ENCODE assay signal across 8 cellular contexts in genomic region chr13:32031025-32031814, GRCh38. TPM values are rescaled to one million over a fixed set of nuclear protein-coding genes. Genes with fewer than 3 reads are reported as not detected.
DNase-seq lines count a peak whose midpoint lies in the region; ATAC-seq and TF ChIP-seq lines count a peak whose summit lies in the region.

Gene FRY, plus strand, starts transcription at chr13:32031774. Its CDS starts 22 bp downstream, at chr13:32031796.

- H3K27me3 Mint-ChIP-seq in CD4-positive, alpha-beta T cell: no peaks in the 10 kb centered on the region
- H3K27me3 Mint-ChIP-seq in activated T-helper 17 cell treated with anti-CD3 and anti-CD28 coated beads, Interleukin-2, amount 50 U/mL, for 72 hours: no peaks in the 10 kb centered on the region
- peaks cover 7 to 49% (median 13%) of the 10 kb centered on the region in 5 donors for H3K27me3 Mint-ChIP-seq in naive thymus-derived CD4-positive, alpha-beta T cell
- peaks cover 34% of the 10 kb centered on the region for H3K27me3 Mint-ChIP-seq in stimulated activated naive CD8-positive, alpha-beta T cell treated with anti-CD3 and anti-CD28 coated beads, Interleukin-15, Interleukin-2, amounts not matched to agents 100 ng/mL and 50 ng/mL, for 24 hours

- no peaks in the 10 kb centered on the region for H3K27me3 ChIP-seq in CD4-positive, alpha-beta T cell (ENCODE audit: control insufficient read depth, insufficient read depth, low read length)
- peaks cover 19% of the 10 kb centered on the region for H3K27me3 ChIP-seq in OCI-LY3 (ENCODE audit: low read depth, low read length)
- no peaks in the 10 kb centered on the region for H3K27me3 ChIP-seq in fibroblast of lung (ENCODE audit: control insufficient read depth, insufficient read depth, low read length)
- no peaks in the 10 kb centered on the region for H3K27me3 ChIP-seq in naive thymus-derived CD4-positive, alpha-beta T cell (ENCODE audit: control insufficient read depth in 2 of 2, insufficient read depth in 2 of 2, low read length in 2 of 2)

- intact Hi-C loops in CD4-positive, alpha-beta T cell (cut with DNase I, micrococcal nuclease): loop anchor here in 1 of 2 experiments (5.0 kb wide), 1 partner anchor 86 kb away; no protein-coding TSS in a partner anchor
- intact Hi-C loops in naive thymus-derived CD4-positive, alpha-beta T cell (cut with micrococcal nuclease): loop anchor here (1.0 to 5.0 kb wide), 12 partner anchors 8 to 1511 kb away; partner anchors contain the start of genes N4BP2L1 (in 2 of the 2), N4BP2L2 (in 1 of the 2) and PDS5B (in 1 of the 2)

- H3K4me2 ChIP-seq in OCI-LY3 (ENCODE audit: low read length): peak within 1 kb of the TSS; percentile 87
- peak within 1 kb of the TSS; percentile 82 for H3K4me2 ChIP-seq in fibroblast of lung (ENCODE audit: extremely low read depth, insufficient read depth, low read length)

- H3K27ac Mint-ChIP-seq in CD4-positive, alpha-beta T cell: peak within 1 kb of the TSS; percentile 75
- peak within 1 kb of the TSS; percentile 87 for H3K27ac Mint-ChIP-seq in activated T-helper 17 cell treated with anti-CD3 and anti-CD28 coated beads, Interleukin-2, amount 50 U/mL, for 72 hours
- peak within 1 kb of the TSS; percentile 77 to 97 (median 83) for H3K27ac Mint-ChIP-seq in naive thymus-derived CD4-positive, alpha-beta T cell
- peak within 1 kb of the TSS; percentile 8 for H3K27ac Mint-ChIP-seq in stimulated activated naive CD8-positive, alpha-beta T cell treated with anti-CD3 and anti-CD28 coated beads, Interleukin-15, Interleukin-2, amounts not matched to agents 100 ng/mL and 50 ng/mL, for 24 hours

- POLR2A ChIA-PET in CD4-positive, alpha-beta T cell (lab: Charles Lee): interaction anchor here (0.6 to 3.7 kb wide), 7 partner anchors 8 to 284 kb away, joined by 3 to 23 read pairs (median 3); partner anchors contain the start of genes BRCA2 and ZAR1L
- POLR2A ChIA-PET in naive thymus-derived CD4-positive, alpha-beta T cell (lab: Charles Lee): interaction anchor here (0.7 to 2.9 kb wide), 6 partner anchors 8 to 284 kb away, joined by 3 to 23 read pairs (median 4); partner anchors contain the start of genes BRCA2 and ZAR1L

- H3K36me3 Mint-ChIP-seq in CD4-positive, alpha-beta T cell (ENCODE audit: low read depth): peaks cover 6% of the 10 kb centered on the region
- no peaks in the 10 kb centered on the region for H3K36me3 Mint-ChIP-seq in activated T-helper 17 cell treated with anti-CD3 and anti-CD28 coated beads, Interleukin-2, amount 50 U/mL, for 72 hours (ENCODE audit: low read depth)
- H3K36me3 Mint-ChIP-seq in naive thymus-derived CD4-positive, alpha-beta T cell: peaks cover 0 to 11% (median 0%) of the 10 kb centered on the region in 5 donors
- H3K36me3 Mint-ChIP-seq in stimulated activated naive CD8-positive, alpha-beta T cell treated with anti-CD3 and anti-CD28 coated beads, Interleukin-15, Interleukin-2, amounts not matched to agents 100 ng/mL and 50 ng/mL, for 24 hours (ENCODE audit: low read depth): no peaks in the 10 kb centered on the region

- peak; percentile 8 for TF ChIP-seq CTCF in CD4-positive, alpha-beta T cell (IDR thresholded peaks at IDR 0.05)
- TF ChIP-seq CTCF in OCI-LY3 (IDR thresholded peaks at IDR 0.05; ENCODE audit: low read depth, low read length) (peak; percentile 19; the same call in 1 of the 2 replicates), fibroblast of lung (conservative IDR thresholded peaks at IDR 0.05 in 1 of 2, IDR thresholded peaks at IDR 0.05 in 1 of 2; ENCODE audit: low read depth in 1 of 2, low read length in 2 of 2) (peak in 1 of 2 donors; percentile 24)

- no peaks in the 10 kb centered on the region for H3K9me3 ChIP-seq in CD4-positive, alpha-beta T cell (ENCODE audit: control insufficient read depth, low read length)
- H3K9me3 ChIP-seq in OCI-LY3 (ENCODE audit: insufficient read depth, low read length) (no peaks in the 10 kb centered on the region), fibroblast of lung (ENCODE audit: control insufficient read depth, insufficient read depth, low read depth, low read length) (no peaks in the 10 kb centered on the region)
- H3K9me3 ChIP-seq in naive thymus-derived CD4-positive, alpha-beta T cell (ENCODE audit: control insufficient read depth in 2 of 3, low read length in 3 of 3): no peaks in the 10 kb centered on the region

- CTCF ChIA-PET in CD4-positive, alpha-beta T cell (lab: Charles Lee): interaction anchor here (0.5 to 2.8 kb wide), 4 partner anchors 10 to 224 kb away, joined by 3 to 9 read pairs (median 4); no protein-coding TSS in a partner anchor
- CTCF ChIA-PET in naive thymus-derived CD4-positive, alpha-beta T cell (lab: Charles Lee): no interaction called here

- H3K4me1 Mint-ChIP-seq in CD4-positive, alpha-beta T cell (ENCODE audit: low read depth): peaks cover 60% of the 10 kb centered on the region
- H3K4me1 Mint-ChIP-seq in activated T-helper 17 cell treated with anti-CD3 and anti-CD28 coated beads, Interleukin-2, amount 50 U/mL, for 72 hours: peaks cover 28% of the 10 kb centered on the region
- H3K4me1 Mint-ChIP-seq in naive thymus-derived CD4-positive, alpha-beta T cell: peaks cover 7 to 65% (median 49%) of the 10 kb centered on the region in 7 donors
- peaks cover 17% of the 10 kb centered on the region for H3K4me1 Mint-ChIP-seq in stimulated activated naive CD8-positive, alpha-beta T cell treated with anti-CD3 and anti-CD28 coated beads, Interleukin-15, Interleukin-2, amounts not matched to agents 100 ng/mL and 50 ng/mL, for 24 hours (ENCODE audit: low read depth)

- peak within 1 kb of the TSS; percentile 57 for H3K27ac ChIP-seq in CD4-positive, alpha-beta T cell (ENCODE audit: low read depth, low read length)
- H3K27ac ChIP-seq in OCI-LY3 (ENCODE audit: low read length) (no peak within 1 kb of the TSS), fibroblast of lung (ENCODE audit: insufficient read depth, low read length) (peak within 1 kb of the TSS; percentile 21)
- H3K27ac ChIP-seq in naive thymus-derived CD4-positive, alpha-beta T cell (ENCODE audit: low read depth, low read length): peak within 1 kb of the TSS; percentile 72

- peak within 1 kb of the TSS; percentile 91 for H3K4me3 Mint-ChIP-seq in CD4-positive, alpha-beta T cell
- peak within 1 kb of the TSS; percentile 87 for H3K4me3 Mint-ChIP-seq in activated T-helper 17 cell treated with anti-CD3 and anti-CD28 coated beads, Interleukin-2, amount 50 U/mL, for 72 hours
- H3K4me3 Mint-ChIP-seq in naive thymus-derived CD4-positive, alpha-beta T cell: peak within 1 kb of the TSS; percentile 82 to 99 (median 90)
- peak within 1 kb of the TSS; percentile 84 for H3K4me3 Mint-ChIP-seq in stimulated activated naive CD8-positive, alpha-beta T cell treated with anti-CD3 and anti-CD28 coated beads, Interleukin-15, Interleukin-2, amounts not matched to agents 100 ng/mL and 50 ng/mL, for 24 hours

- ATAC-seq in CD4-positive, alpha-beta T cell (ENCODE audit: poor library complexity): peak; percentile 80
- ATAC-seq in GM19395 (IDR thresholded peaks at IDR 0.05; ENCODE audit: unreplicated experiment): peak; percentile 79
- peak; percentile 74 for ATAC-seq in HG03520 (IDR thresholded peaks at IDR 0.05; ENCODE audit: unreplicated experiment)
- ATAC-seq in activated T-helper 17 cell treated with anti-CD3 and anti-CD28 coated beads, Interleukin-2, amount 50 U/mL, for 72 hours (replicated peaks): peak; percentile 95
- peak; percentile 86 for ATAC-seq in naive thymus-derived CD4-positive, alpha-beta T cell

- H3K9me3 Mint-ChIP-seq in CD4-positive, alpha-beta T cell: no peaks in the 10 kb centered on the region
- no peaks in the 10 kb centered on the region for H3K9me3 Mint-ChIP-seq in activated T-helper 17 cell treated with anti-CD3 and anti-CD28 coated beads, Interleukin-2, amount 50 U/mL, for 72 hours
- no peaks in the 10 kb centered on the region for H3K9me3 Mint-ChIP-seq in naive thymus-derived CD4-positive, alpha-beta T cell
- no peaks in the 10 kb centered on the region for H3K9me3 Mint-ChIP-seq in stimulated activated naive CD8-positive, alpha-beta T cell treated with anti-CD3 and anti-CD28 coated beads, Interleukin-15, Interleukin-2, amounts not matched to agents 100 ng/mL and 50 ng/mL, for 24 hours

- H2AFZ ChIP-seq in OCI-LY3 (ENCODE audit: low read depth, low read length) (peak within 1 kb of the TSS; percentile 92), fibroblast of lung (ENCODE audit: low read length) (peak within 1 kb of the TSS; percentile 73)

- no peaks in the 10 kb centered on the region for H4K20me1 ChIP-seq in OCI-LY3 (ENCODE audit: insufficient read depth, low read length)
- no peaks in the 10 kb centered on the region for H4K20me1 ChIP-seq in fibroblast of lung (ENCODE audit: control insufficient read depth, extremely low read depth, insufficient read depth, low read length)

- H3K36me3 ChIP-seq in OCI-LY3 (replicated peaks; ENCODE audit: low read depth, low read length): no peaks in the 10 kb centered on the region
- no peaks in the 10 kb centered on the region for H3K36me3 ChIP-seq in fibroblast of lung (ENCODE audit: control insufficient read depth, insufficient read depth, low read length)
- H3K36me3 ChIP-seq in naive thymus-derived CD4-positive, alpha-beta T cell (ENCODE audit: control insufficient read depth in 2 of 3, insufficient read depth in 3 of 3, low read length in 3 of 3): peaks cover 0 to 5% (median 0%) of the 10 kb centered on the region in 3 experiments

- H3K9ac ChIP-seq in OCI-LY3 (ENCODE audit: low read length) (peak within 1 kb of the TSS; percentile 52), fibroblast of lung (ENCODE audit: insufficient read depth, low read length) (peak within 1 kb of the TSS; percentile 66)

- H3K4me1 ChIP-seq in OCI-LY3 (ENCODE audit: low read length): peaks cover 6% of the 10 kb centered on the region; the same call in 1 of the 2 replicates
- H3K4me1 ChIP-seq in fibroblast of lung (ENCODE audit: control insufficient read depth, extremely low read depth, insufficient read depth, low read length): no peaks in the 10 kb centered on the region
- H3K4me1 ChIP-seq in naive thymus-derived CD4-positive, alpha-beta T cell (ENCODE audit: control insufficient read depth in 2 of 2, insufficient read depth in 2 of 2, low read length in 2 of 2): peaks cover 3 to 16% of the 10 kb centered on the region in 2 donors

- H3K79me2 ChIP-seq in OCI-LY3 (ENCODE audit: low read length) (no peaks in the 10 kb centered on the region), fibroblast of lung (ENCODE audit: control insufficient read depth, insufficient read depth, low read length) (no peaks in the 10 kb centered on the region)

- DNase-seq in CD4-positive, alpha-beta T cell: peak; percentile 12 to 49 (median 26)
- peak; percentile 56 to 65 for DNase-seq in fibroblast of lung (ENCODE audit: low read depth in 2 of 2)
- DNase-seq in naive thymus-derived CD4-positive, alpha-beta T cell: peak; percentile 34 to 67 (median 58)

- H3K4me3 ChIP-seq in OCI-LY3 (ENCODE audit: low read length) (peak within 1 kb of the TSS; percentile 86), fibroblast of lung (replicated peaks in 1 of 4; ENCODE audit: control extremely low read depth in 1 of 4, insufficient read depth in 1 of 4, low read depth in 3 of 4, low read length in 4 of 4) (peak within 1 kb of the TSS; percentile 60 to 76 (median 72))
- peak within 1 kb of the TSS; percentile 71 for H3K4me3 ChIP-seq in naive thymus-derived CD4-positive, alpha-beta T cell (ENCODE audit: low read length)

RNA-seq across cellular contexts. Expression of gene FRY, which starts in this region (rescaled TPM):
- total RNA-seq in CD4-positive, alpha-beta T cell: 10 to 100 TPM; 13.7 to 18.4 TPM
- 10 to 100 TPM in 1 of 2 donors, 1 to 10 TPM in 1; 7.0 to 10.8 TPM for total RNA-seq in activated T-helper 17 cell treated with anti-CD3 and anti-CD28 coated beads, Interleukin-2, amount 50 U/mL, for 72 hours
- total RNA-seq in fibroblast of lung: 4.1 and 18.3 TPM in 2 replicates
- polyA plus RNA-seq in fibroblast of lung: 6.8 and 8.8 TPM in 2 replicates
- polyA plus RNA-seq in fibroblast of lung (2012): 10.1 and 14.2 TPM in 2 replicates
- 22.0 and 38.2 TPM in 2 replicates for polyA minus RNA-seq in fibroblast of lung (ENCODE audit: low replicate concordance)
- total RNA-seq in naive thymus-derived CD4-positive, alpha-beta T cell: 10 to 100 TPM in 4 of 5 experiments, 1 to 10 TPM in 1; 9.9 to 39.9 (median 24.0) TPM
- polyA plus RNA-seq in naive thymus-derived CD4-positive, alpha-beta T cell: 1 to 10 TPM; 2.2 to 6.4 TPM

Comparison
In these comparisons a context has a peak if more than half of its experiments do, and no peak if none do; other contexts are left out.
1. H3K27ac Mint-ChIP-seq: peak in every context shown above with its lines; median percentile 87 in activated T-helper 17 cell treated with anti-CD3 and anti-CD28 coated beads, Interleukin-2, amount 50 U/mL, for 72 hours; 83 in naive thymus-derived CD4-positive, alpha-beta T cell; 75 in CD4-positive, alpha-beta T cell; 8 in stimulated activated naive CD8-positive, alpha-beta T cell treated with anti-CD3 and anti-CD28 coated beads, Interleukin-15, Interleukin-2, amounts not matched to agents 100 ng/mL and 50 ng/mL, for 24 hours.